Comparison of ENCODE assay signal across 1 cellular context in genomic region chr6:43089874-43090556, GRCh38.
A peak's percentile ranks its signal among the peaks of the same experiment; 100 is the strongest.
TF ChIP-seq lines count a peak whose summit lies in the region.

No MANE protein-coding gene starts in this region.

TF ChIP-seq in HepG2, 621 proteins besides CTCF, POLR2A, EP300 and RAD21 (continued from another document):
- TF ChIP-seq ZNF569 (CRISPR knock-in tag; IDR thresholded peaks at IDR 0.05; ENCODE audit: borderline replicate concordance) (no peak), EHMT2 (IDR thresholded peaks at IDR 0.05; ENCODE audit: borderline replicate concordance, low read depth, low read length) (no peak), LBX2 (CRISPR knock-in tag; IDR thresholded peaks at IDR 0.05; ENCODE audit: borderline replicate concordance) (no peak), BCL6 (CRISPR knock-in tag; IDR thresholded peaks at IDR 0.05) (peak; percentile 79), HDAC1 (CRISPR knock-in tag; IDR thresholded peaks at IDR 0.05) (peak; percentile 91), ZNF7 (CRISPR knock-in tag; IDR thresholded peaks at IDR 0.05) (no peak), ZNF101 (CRISPR knock-in tag; IDR thresholded peaks at IDR 0.05; ENCODE audit: borderline replicate concordance, low read depth) (no peak), RARA (CRISPR knock-in tag; IDR thresholded peaks at IDR 0.05) (peak; percentile 62; the same call in 1 of the 2 replicates), AHDC1 (CRISPR knock-in tag; IDR thresholded peaks at IDR 0.05; ENCODE audit: borderline replicate concordance) (peak; percentile 86), RBAK (CRISPR knock-in tag; IDR thresholded peaks at IDR 0.05) (no peak), EZH2 (conservative IDR thresholded peaks at IDR 0.05; ENCODE audit: low read depth, low read length) (no peak), ZNF674 (CRISPR knock-in tag; IDR thresholded peaks at IDR 0.05; ENCODE audit: low read depth) (no peak), PBX2 (CRISPR knock-in tag; IDR thresholded peaks at IDR 0.05) (no peak), ZNF30 (CRISPR knock-in tag; IDR thresholded peaks at IDR 0.05) (no peak), FOXM1 (CRISPR knock-in tag; IDR thresholded peaks at IDR 0.05) (no peak), ZNF652 (CRISPR knock-in tag; IDR thresholded peaks at IDR 0.05; ENCODE audit: borderline replicate concordance, low read depth) (0 out of 2 replicates have a peak, but pooled peaks have one; percentile 8), ZNF17 (CRISPR knock-in tag; IDR thresholded peaks at IDR 0.05) (no peak), ZFP41 (CRISPR knock-in tag; IDR thresholded peaks at IDR 0.05; ENCODE audit: borderline replicate concordance) (no peak), E2F1 (CRISPR knock-in tag; IDR thresholded peaks at IDR 0.05) (no peak), ZNF713 (CRISPR knock-in tag; IDR thresholded peaks at IDR 0.05) (no peak), HNF1B (CRISPR knock-in tag; IDR thresholded peaks at IDR 0.05) (peak; percentile 56; the same call in 1 of the 2 replicates), ATF7-NPFF (CRISPR knock-in tag; IDR thresholded peaks at IDR 0.05; ENCODE audit: low read depth) (no peak), PHF20 (CRISPR knock-in tag; IDR thresholded peaks at IDR 0.05) (no peak), ZNF816 (CRISPR knock-in tag; IDR thresholded peaks at IDR 0.05; ENCODE audit: borderline replicate concordance) (no peak; the same call in 1 of the 2 replicates), TAF1 (CRISPR knock-in tag; IDR thresholded peaks at IDR 0.05) (no peak; the same call in 1 of the 2 replicates), RFXAP (CRISPR knock-in tag; IDR thresholded peaks at IDR 0.05; ENCODE audit: borderline replicate concordance) (peak; percentile 78; the same call in 1 of the 2 replicates), ZBED4 (CRISPR knock-in tag; IDR thresholded peaks at IDR 0.05; ENCODE audit: borderline replicate concordance) (peak; percentile 74)
TF ChIP-seq in HepG2: peak in this region for 229.
